ENCODE assay signal across 25 cellular contexts in the genomic region with DNA sequence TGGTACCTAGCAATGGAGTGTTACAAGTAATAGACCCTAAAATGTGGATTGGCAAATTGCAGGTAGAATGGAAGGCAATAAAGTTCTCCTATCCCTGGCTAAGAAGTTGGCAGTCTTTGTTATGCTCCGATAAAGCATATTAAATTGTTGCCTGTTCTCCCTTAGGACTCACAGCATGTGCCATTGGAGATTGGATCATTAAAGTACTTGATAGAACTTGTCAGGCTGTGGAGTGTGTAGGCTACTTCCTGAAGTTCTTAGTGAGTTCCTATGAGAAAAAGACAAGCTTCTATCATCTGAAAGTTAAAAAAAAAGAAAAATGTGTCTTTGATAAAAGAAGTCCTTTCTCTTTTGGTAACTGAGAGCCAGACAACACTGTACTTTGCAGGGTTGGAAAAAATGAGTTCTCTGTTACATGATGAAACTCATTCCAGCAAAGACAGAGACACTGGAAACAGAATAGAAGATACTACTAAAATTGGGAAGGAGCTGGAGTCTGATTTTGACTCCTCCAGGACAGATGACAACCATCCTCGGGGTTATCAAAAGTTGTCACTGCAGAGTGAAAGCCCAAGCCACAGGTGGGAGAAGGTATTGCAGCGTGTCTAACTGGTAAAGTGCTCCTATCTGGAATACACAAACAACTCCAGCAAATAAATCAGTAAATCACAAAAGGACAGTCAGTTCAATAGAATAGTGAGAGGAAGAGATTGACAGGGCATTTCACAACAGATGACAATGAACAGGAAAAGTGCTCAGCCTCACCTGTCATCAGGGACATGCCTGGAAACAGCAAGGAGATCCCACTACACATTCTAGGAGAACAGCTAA.
DNase-seq lines count a peak whose midpoint lies in the region; ATAC-seq and TF ChIP-seq lines count a peak whose summit lies in the region.
"Had no signal": no experiment of that assay in that cellular context is flagged by ENCODE, and none has a peak within 500 bp of the region (broad histone marks: within the 10 kb centered on the region; RNA-seq: fewer than 3 reads in every experiment).

No MANE protein-coding gene starts in this region.

- H3F3A ChIP-seq in GM23338 (replicated peaks; ENCODE audit: low read depth): no peaks in the 10 kb centered on the region

- ATAC-seq in GM23338 (peak; percentile 41), WTC11 (peak; percentile 55), right cardiac atrium (no peak)
- ATAC-seq: naive thymus-derived CD4-positive, alpha-beta T cell had no signal

- no peak overlapping the region for H3K27ac ChIP-seq in GM23338 (ENCODE audit: low read depth)
- no peak overlapping the region for H3K27ac ChIP-seq in right cardiac atrium (ENCODE audit: low read length)
- H3K27ac ChIP-seq: esophagus squamous epithelium, prostate gland, vagina had no signal

- WGBS in right cardiac atrium: 67% methylated on average over 3 of the region's 3 CpGs

- POLR2A ChIA-PET in WTC11 (lab: Charles Lee): interaction anchor here (0.5 kb wide), 1 partner anchor 17 kb away, joined by 4 read pairs; no protein-coding TSS in a partner anchor

- H3K4me1 Mint-ChIP-seq in GM23338: peaks cover 5% of the 10 kb centered on the region; the same call in 2 of the 3 replicates
- H3K4me1 Mint-ChIP-seq in WTC11: peaks cover 5% of the 10 kb centered on the region
- H3K4me1 Mint-ChIP-seq: activated CD4-positive, alpha-beta memory T cell treated with anti-CD3 and anti-CD28 coated beads, Interleukin-2, amount 10 ng/mL, durations not matched to agents 7 days and 5 days; activated naive CD4-positive, alpha-beta T cell treated with anti-CD3 and anti-CD28 coated beads, Interleukin-2, amount 10 ng/mL, durations not matched to agents 7 days and 5 days had no signal

- intact Hi-C loops in right cardiac atrium (cut with DNase I): no loop called here

- CTCF ChIA-PET in WTC11 (lab: Charles Lee): interaction anchor here (0.9 to 1.4 kb wide), 3 partner anchors 119 to 401 kb away, joined by 3 to 4 read pairs (median 4); no protein-coding TSS in a partner anchor

- H3K4me3 ChIP-seq in BE2C (ENCODE audit: low read depth, low read length): no peak overlapping the region
- H3K4me3 ChIP-seq in GM23338: no peak overlapping the region
- H3K4me3 ChIP-seq in fibroblast of mammary gland (ENCODE audit: control insufficient read depth, low read depth, low read length): no peak overlapping the region
- H3K4me3 ChIP-seq in right cardiac atrium (ENCODE audit: low read length): no peak overlapping the region
- H3K4me3 ChIP-seq: esophagus squamous epithelium, prostate gland, vagina had no signal

- H3K36me3 Mint-ChIP-seq in GM23338 (ENCODE audit: low read depth): no peaks in the 10 kb centered on the region
- no peaks in the 10 kb centered on the region for H3K36me3 Mint-ChIP-seq in WTC11
- H3K36me3 Mint-ChIP-seq: activated naive CD4-positive, alpha-beta T cell treated with anti-CD3 and anti-CD28 coated beads, Interleukin-2, amount 10 ng/mL, durations not matched to agents 7 days and 5 days had no signal

- no peaks in the 10 kb centered on the region for H3K79me2 ChIP-seq in GM23338 (replicated peaks; ENCODE audit: insufficient read depth)

- no peak overlapping the region for H3K4me2 ChIP-seq in GM23338

- H3K4me1 ChIP-seq in BE2C: peaks cover under 1% of the 10 kb centered on the region
- peaks cover 9% of the 10 kb centered on the region for H3K4me1 ChIP-seq in GM23338 (ENCODE audit: insufficient read depth)
- H3K4me1 ChIP-seq in right cardiac atrium (ENCODE audit: control insufficient read depth, insufficient read depth, low read length): no peaks in the 10 kb centered on the region
- H3K4me1 ChIP-seq: esophagus squamous epithelium, prostate gland, vagina had no signal

- no peak overlapping the region for H3K4me3 Mint-ChIP-seq in GM23338
- no peak overlapping the region for H3K4me3 Mint-ChIP-seq in WTC11
- H3K4me3 Mint-ChIP-seq: activated CD4-positive, alpha-beta memory T cell treated with anti-CD3 and anti-CD28 coated beads, Interleukin-2, amount 10 ng/mL, durations not matched to agents 7 days and 5 days; activated naive CD4-positive, alpha-beta T cell treated with anti-CD3 and anti-CD28 coated beads, Interleukin-2, amount 10 ng/mL, durations not matched to agents 7 days and 5 days; naive thymus-derived CD4-positive, alpha-beta T cell had no signal

- no peak overlapping the region for H2AFZ ChIP-seq in GM23338

- no peaks in the 10 kb centered on the region for H4K20me1 ChIP-seq in GM23338 (replicated peaks; ENCODE audit: insufficient read depth)

- peaks cover 2% of the 10 kb centered on the region for H3K27me3 Mint-ChIP-seq in GM23338 (ENCODE audit: insufficient read depth, low read depth, poor library complexity)
- H3K27me3 Mint-ChIP-seq in WTC11 (ENCODE audit: low read depth): no peaks in the 10 kb centered on the region
- H3K27me3 Mint-ChIP-seq: activated CD4-positive, alpha-beta memory T cell treated with anti-CD3 and anti-CD28 coated beads, Interleukin-2, amount 10 ng/mL, durations not matched to agents 7 days and 5 days had no signal

- H3K36me3 ChIP-seq in BE2C: no peaks in the 10 kb centered on the region
- no peaks in the 10 kb centered on the region for H3K36me3 ChIP-seq in GM23338 (ENCODE audit: insufficient read depth)
- H3K36me3 ChIP-seq: esophagus squamous epithelium, vagina had no signal

- H3K9me3 Mint-ChIP-seq in GM23338 (no peaks in the 10 kb centered on the region), WTC11 (peaks cover 8% of the 10 kb centered on the region)
- H3K9me3 Mint-ChIP-seq: activated CD4-positive, alpha-beta memory T cell treated with anti-CD3 and anti-CD28 coated beads, Interleukin-2, amount 10 ng/mL, durations not matched to agents 7 days and 5 days; activated naive CD4-positive, alpha-beta T cell treated with anti-CD3 and anti-CD28 coated beads, Interleukin-2, amount 10 ng/mL, durations not matched to agents 7 days and 5 days; naive thymus-derived CD4-positive, alpha-beta T cell had no signal

- TF ChIP-seq CTCF in BE2C (IDR thresholded peaks at IDR 0.05; ENCODE audit: low read depth, low read length): peak; percentile 19; the same call in 1 of the 2 replicates
- no peak; a peak in 1 of 4 replicates for TF ChIP-seq CTCF in GM23338 (conservative IDR thresholded peaks at IDR 0.05; ENCODE audit: low read depth in 2 of 2)
- TF ChIP-seq CTCF in WTC11 (IDR thresholded peaks at IDR 0.05): no peak
- TF ChIP-seq CTCF in fibroblast of mammary gland (conservative IDR thresholded peaks at IDR 0.05; ENCODE audit: control insufficient read depth, insufficient read depth, low read depth, low read length): peak; percentile 6

- H3K27ac Mint-ChIP-seq in GM23338 (no peak overlapping the region), WTC11 (no peak overlapping the region)
- H3K27ac Mint-ChIP-seq: activated CD4-positive, alpha-beta memory T cell treated with anti-CD3 and anti-CD28 coated beads, Interleukin-2, amount 10 ng/mL, durations not matched to agents 7 days and 5 days; activated naive CD4-positive, alpha-beta T cell treated with anti-CD3 and anti-CD28 coated beads, Interleukin-2, amount 10 ng/mL, durations not matched to agents 7 days and 5 days; naive thymus-derived CD4-positive, alpha-beta T cell had no signal

- DNase-seq in BE2C (no peak), GM23338 (ENCODE audit: low spot score) (no peak), WTC11 (ENCODE audit: low spot score) (no peak), fibroblast of mammary gland (ENCODE audit: low read depth) (no peak), T-helper 9 cell (no peak), HCEC 1CT (no peak), right cardiac atrium (no peak)
- DNase-seq in activated CD4-positive, alpha-beta T cell treated with anti-CD3 and anti-CD28 coated beads, Interleukin-2, amount 50 U/mL, for 4 hours: no peak
- DNase-seq: activated CD4-positive, alpha-beta memory T cell treated with anti-CD3 and anti-CD28 coated beads, Interleukin-2, amount 10 ng/mL, durations not matched to agents 7 days and 5 days; activated naive CD4-positive, alpha-beta T cell treated with anti-CD3 and anti-CD28 coated beads, Interleukin-2, amount 10 ng/mL, durations not matched to agents 7 days and 5 days; activated T-cell treated with anti-CD3 and anti-CD28 coated beads, Interleukin-2, amount 50 U/mL, for 1 hour; Calu3; esophagus squamous epithelium; GDM1; Kasumi-1; naive thymus-derived CD4-positive, alpha-beta T cell; NCI-H1436; NCI-H446; Right ventricle myocardium superior; small intestine; stimulated activated CD8-positive, alpha-beta memory T cell treated with anti-CD3 and anti-CD28 coated beads, Interleukin-4, amount 100 ng/mL, for 48 hours; substantia nigra; T-helper 2 cell had no signal

- H3K9me3 ChIP-seq in BE2C: no peaks in the 10 kb centered on the region
- H3K9me3 ChIP-seq in right cardiac atrium (ENCODE audit: control insufficient read depth, low read length): no peaks in the 10 kb centered on the region
- H3K9me3 ChIP-seq: esophagus squamous epithelium, prostate gland, vagina had no signal

- H3K9me2 ChIP-seq in GM23338 (ENCODE audit: insufficient read depth): 0 out of 2 replicates have a peak, but pooled peaks cover 4% of the 10 kb centered on the region

- H3K27me3 ChIP-seq in BE2C (no peaks in the 10 kb centered on the region), GM23338 (ENCODE audit: insufficient read depth) (no peaks in the 10 kb centered on the region), right cardiac atrium (ENCODE audit: control insufficient read depth, insufficient read depth) (no peaks in the 10 kb centered on the region)
- H3K27me3 ChIP-seq: esophagus squamous epithelium, vagina had no signal

TF ChIP-seq in WTC11, 78 proteins besides CTCF, POLR2A, EP300 and RAD21 (continues in another document):
- TF ChIP-seq, protein P1, sequence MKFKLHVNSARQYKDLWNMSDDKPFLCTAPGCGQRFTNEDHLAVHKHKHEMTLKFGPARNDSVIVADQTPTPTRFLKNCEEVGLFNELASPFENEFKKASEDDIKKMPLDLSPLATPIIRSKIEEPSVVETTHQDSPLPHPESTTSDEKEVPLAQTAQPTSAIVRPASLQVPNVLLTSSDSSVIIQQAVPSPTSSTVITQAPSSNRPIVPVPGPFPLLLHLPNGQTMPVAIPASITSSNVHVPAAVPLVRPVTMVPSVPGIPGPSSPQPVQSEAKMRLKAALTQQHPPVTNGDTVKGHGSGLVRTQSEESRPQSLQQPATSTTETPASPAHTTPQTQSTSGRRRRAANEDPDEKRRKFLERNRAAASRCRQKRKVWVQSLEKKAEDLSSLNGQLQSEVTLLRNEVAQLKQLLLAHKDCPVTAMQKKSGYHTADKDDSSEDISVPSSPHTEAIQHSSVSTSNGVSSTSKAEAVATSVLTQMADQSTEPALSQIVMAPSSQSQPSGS (CRISPR knock-in tag; IDR thresholded peaks at IDR 0.05; ENCODE audit: borderline replicate concordance, low read depth): no peak

Comparison
In these comparisons a context has a peak if more than half of its experiments do, and no peak if none do; other contexts are left out.
1. CTCF ChIP-seq: peak in BE2C (single experiment) and fibroblast of mammary gland (single experiment); none in GM23338 (0 of 2) and WTC11 (single experiment).
2. ATAC-seq: peak in GM23338 (single experiment) and WTC11 (single experiment); none in right cardiac atrium (0 of 2).